In genomic region chr11:1299621-1300020, GRCh38 we compare ENCODE assay signal across 11 cellular contexts. TPM values are rescaled to one million over a fixed set of nuclear protein-coding genes. Genes with fewer than 3 reads are reported as not detected.
A peak's percentile ranks its signal among the peaks of the same experiment; 100 is the strongest.
DNase-seq lines count a peak whose midpoint lies in the region; ATAC-seq and TF ChIP-seq lines count a peak whose summit lies in the region.
"Had no signal": no experiment of that assay in that cellular context is flagged by ENCODE, and none has a peak within 500 bp of the region (broad histone marks: within the 10 kb centered on the region; RNA-seq: fewer than 3 reads in every experiment).

No MANE protein-coding gene starts in this region.

- H3K4me3 ChIP-seq in endodermal cell (ENCODE audit: low read length): no peak overlapping the region
- H3K4me3 ChIP-seq in neuronal stem cell (ENCODE audit: low read length in 2 of 2): no peak overlapping the region

- H3K27ac Mint-ChIP-seq in activated T-cell treated with anti-CD3 and anti-CD28 coated beads, Interleukin-2, amount 50 U/mL, for 24 hours: no peak overlapping the region
- H3K27ac Mint-ChIP-seq in activated T-cell treated with anti-CD3 and anti-CD28 coated beads, Interleukin-2, amount 50 U/mL, for 72 hours: no peak overlapping the region
- H3K27ac Mint-ChIP-seq in endodermal cell (no peak overlapping the region), type B pancreatic cell (peak overlapping the region; percentile 83)

- H4K8ac ChIP-seq in neuronal stem cell (ENCODE audit: low read depth, low read length): no peak overlapping the region

- no peak for ATAC-seq in activated T-cell treated with anti-CD3 and anti-CD28 coated beads, Interleukin-2, amount 50 U/mL, for 72 hours (replicated peaks in 1 of 2)
- no peak for ATAC-seq in GM18858 (IDR thresholded peaks at IDR 0.05; ENCODE audit: unreplicated experiment)
- no peak for ATAC-seq in HG03442 (IDR thresholded peaks at IDR 0.05; ENCODE audit: unreplicated experiment)

- peak overlapping the region; percentile 94 for H3K23ac ChIP-seq in neuronal stem cell (ENCODE audit: low read depth, low read length, poor library complexity)

- 89 to 91% methylated on average over 11 to 23 of the region's 23 CpGs for WGBS in endodermal cell (ENCODE audit: insufficient coverage in 1 of 2, insufficient read length in 1 of 2), 2 experiments
- WGBS in neuronal stem cell (ENCODE audit: extremely low coverage in 2 of 2, insufficient read length in 2 of 2, insufficient replicate concordance in 1 of 2), 2 donors: no CpG with 5 or more reads among the region's 23 CpGs

- peak; percentile 17 for DNase-seq in activated T-cell treated with anti-CD3 and anti-CD28 coated beads, Interleukin-2, amount 50 U/mL, for 24 hours
- DNase-seq in activated T-cell treated with anti-CD3 and anti-CD28 coated beads, Interleukin-2, amount 50 U/mL, for 72 hours: no peak
- peak; percentile 47 for DNase-seq in endodermal cell
- DNase-seq in neuronal stem cell (ENCODE audit: low spot score): no peak
- DNase-seq in type B pancreatic cell (ENCODE audit: extremely low spot score, unreplicated experiment): peak; percentile 68
- no peak for DNase-seq in stimulated activated CD4-positive, alpha-beta T cell treated with anti-CD3 and anti-CD28 coated beads, Interleukin-2, amount 100 ng/mL, for 48 hours
- DNase-seq: activated CD4-positive, CD25-positive, alpha-beta regulatory T cell; activated gamma-delta T cell; NCI-H1105 treated with DMSO at 0.1 percent for 48 hours had no signal

- H3K36me3 Mint-ChIP-seq in activated T-cell treated with anti-CD3 and anti-CD28 coated beads, Interleukin-2, amount 50 U/mL, for 24 hours (ENCODE audit: low read depth): peaks cover 50% of the 10 kb centered on the region
- peaks cover 0 to 2% of the 10 kb centered on the region in 2 donors for H3K36me3 Mint-ChIP-seq in activated T-cell treated with anti-CD3 and anti-CD28 coated beads, Interleukin-2, amount 50 U/mL, for 72 hours (ENCODE audit: insufficient read depth in 2 of 2)
- H3K36me3 Mint-ChIP-seq in endodermal cell (ENCODE audit: low read depth) (peaks cover 14% of the 10 kb centered on the region), type B pancreatic cell (peaks cover 5% of the 10 kb centered on the region)

- H2BK5ac ChIP-seq in neuronal stem cell (ENCODE audit: low read length): no peak overlapping the region

- peak overlapping the region; percentile 76 for H3K14ac ChIP-seq in neuronal stem cell (ENCODE audit: low read length)

- H3K36me3 ChIP-seq in endodermal cell (ENCODE audit: control insufficient read depth, insufficient read depth, low read length) (no peaks in the 10 kb centered on the region), neuronal stem cell (replicated peaks in 1 of 2; ENCODE audit: control insufficient read depth in 2 of 2, insufficient read depth in 2 of 2, low read length in 2 of 2) (peaks cover 2 to 22% of the 10 kb centered on the region in 2 donors)

- no peak overlapping the region for H2BK120ac ChIP-seq in neuronal stem cell (ENCODE audit: low read depth, low read length)

- H3K79me1 ChIP-seq in neuronal stem cell (ENCODE audit: low read depth, low read length): peaks cover 25% of the 10 kb centered on the region

- H3K4me1 ChIP-seq in endodermal cell (ENCODE audit: control insufficient read depth, insufficient read depth, low read length) (no peaks in the 10 kb centered on the region), neuronal stem cell (ENCODE audit: control insufficient read depth in 2 of 2, insufficient read depth in 1 of 2, low read depth in 1 of 2, low read length in 2 of 2) (peaks cover 2 to 11% of the 10 kb centered on the region in 2 donors)

- TF ChIP-seq CTCF in endodermal cell (conservative IDR thresholded peaks at IDR 0.05) (no peak), type B pancreatic cell (conservative IDR thresholded peaks at IDR 0.05) (no peak)

- H2BK15ac ChIP-seq in neuronal stem cell (ENCODE audit: low read length): no peak overlapping the region

- H3K9ac ChIP-seq in endodermal cell (ENCODE audit: extremely low read depth, low read length, poor library complexity, severe bottlenecking): no peak overlapping the region
- H3K9ac ChIP-seq in neuronal stem cell (ENCODE audit: low read depth, low read length, poor library complexity): peak overlapping the region; percentile 81

- H3K18ac ChIP-seq in neuronal stem cell (ENCODE audit: low read length): no peak overlapping the region

- no peak overlapping the region for H2AFZ ChIP-seq in neuronal stem cell (ENCODE audit: low read length)

- H3K4me2 ChIP-seq in neuronal stem cell (ENCODE audit: insufficient read depth, low read length, poor library complexity, severe bottlenecking): no peak overlapping the region

- H3K4me3 Mint-ChIP-seq in activated T-cell treated with anti-CD3 and anti-CD28 coated beads, Interleukin-2, amount 50 U/mL, for 24 hours: no peak overlapping the region
- no peak overlapping the region for H3K4me3 Mint-ChIP-seq in activated T-cell treated with anti-CD3 and anti-CD28 coated beads, Interleukin-2, amount 50 U/mL, for 72 hours
- H3K4me3 Mint-ChIP-seq in endodermal cell (no peak overlapping the region), type B pancreatic cell (no peak overlapping the region)

- no peak overlapping the region for H4K91ac ChIP-seq in neuronal stem cell (ENCODE audit: low read depth, low read length, poor library complexity)

- no peaks in the 10 kb centered on the region for H3K27me3 Mint-ChIP-seq in activated T-cell treated with anti-CD3 and anti-CD28 coated beads, Interleukin-2, amount 50 U/mL, for 24 hours
- H3K27me3 Mint-ChIP-seq in activated T-cell treated with anti-CD3 and anti-CD28 coated beads, Interleukin-2, amount 50 U/mL, for 72 hours (ENCODE audit: low read depth): no peaks in the 10 kb centered on the region
- H3K27me3 Mint-ChIP-seq in endodermal cell (ENCODE audit: insufficient read depth): no peaks in the 10 kb centered on the region
- H3K27me3 Mint-ChIP-seq in type B pancreatic cell: no peaks in the 10 kb centered on the region

- H3K4me1 Mint-ChIP-seq in activated T-cell treated with anti-CD3 and anti-CD28 coated beads, Interleukin-2, amount 50 U/mL, for 24 hours (ENCODE audit: low read depth): peaks cover 32% of the 10 kb centered on the region
- peaks cover 4% of the 10 kb centered on the region for H3K4me1 Mint-ChIP-seq in activated T-cell treated with anti-CD3 and anti-CD28 coated beads, Interleukin-2, amount 50 U/mL, for 72 hours (ENCODE audit: low read depth)
- H3K4me1 Mint-ChIP-seq in endodermal cell (peaks cover 11% of the 10 kb centered on the region), type B pancreatic cell (ENCODE audit: unreplicated experiment) (peaks cover 35% of the 10 kb centered on the region)

- H3K4ac ChIP-seq in neuronal stem cell (ENCODE audit: low read length): no peak overlapping the region

- H3K27ac ChIP-seq in endodermal cell (ENCODE audit: low read depth, low read length) (no peak overlapping the region), neuronal stem cell (replicated peaks; ENCODE audit: low read length) (no peak overlapping the region)

- H3K9me3 ChIP-seq in endodermal cell (ENCODE audit: control insufficient read depth, low read length) (no peaks in the 10 kb centered on the region), neuronal stem cell (replicated peaks in 1 of 2; ENCODE audit: control insufficient read depth in 2 of 2, insufficient read depth in 1 of 2, low read depth in 1 of 2, low read length in 2 of 2) (no peaks in the 10 kb centered on the region)

- H3K9me3 Mint-ChIP-seq in activated T-cell treated with anti-CD3 and anti-CD28 coated beads, Interleukin-2, amount 50 U/mL, for 24 hours: no peaks in the 10 kb centered on the region
- no peaks in the 10 kb centered on the region for H3K9me3 Mint-ChIP-seq in activated T-cell treated with anti-CD3 and anti-CD28 coated beads, Interleukin-2, amount 50 U/mL, for 72 hours
- H3K9me3 Mint-ChIP-seq in endodermal cell (no peaks in the 10 kb centered on the region), type B pancreatic cell (no peaks in the 10 kb centered on the region)

- H2AK5ac ChIP-seq in neuronal stem cell (ENCODE audit: low read depth, low read length): no peak overlapping the region

- no peak overlapping the region for H2BK12ac ChIP-seq in neuronal stem cell (ENCODE audit: low read length)

- no peaks in the 10 kb centered on the region for H3K27me3 ChIP-seq in endodermal cell (ENCODE audit: control insufficient read depth, insufficient read depth, low read length, poor library complexity, severe bottlenecking)
- H3K27me3 ChIP-seq in neuronal stem cell (ENCODE audit: control insufficient read depth in 3 of 3, insufficient read depth in 3 of 3, low read depth in 1 of 3, low read length in 3 of 3): no peaks in the 10 kb centered on the region

RNA-seq across cellular contexts. Expression of gene TOLLIP, which starts 9.8 kb away (rescaled TPM):
- total RNA-seq in activated T-cell treated with anti-CD3 and anti-CD28 coated beads, Interleukin-2, amount 50 U/mL, for 72 hours: 10 to 100 TPM; 32.9 to 34.1 TPM
- total RNA-seq in endodermal cell (10 to 100 TPM; 34.3 to 37.4 TPM), type B pancreatic cell (ENCODE audit: low replicate concordance) (49.2 and 65.1 TPM in 2 replicates)
- 21.1 TPM for polyA plus RNA-seq in endodermal cell (2013, experiment 1 of 2)
- 19.8 TPM for polyA plus RNA-seq in endodermal cell (2013, experiment 2 of 2)
- polyA plus RNA-seq in neuronal stem cell (2013, experiment 1 of 2): 16.5 TPM
- 15.3 TPM for polyA plus RNA-seq in neuronal stem cell (2013, experiment 2 of 2)

Comparison
In these comparisons a context has a peak if more than half of its experiments do, and no peak if none do; other contexts are left out.
1. DNase-seq: peak in activated T-cell treated with anti-CD3 and anti-CD28 coated beads, Interleukin-2, amount 50 U/mL, for 24 hours (single experiment), endodermal cell (single experiment) and type B pancreatic cell (single experiment); none in activated T-cell treated with anti-CD3 and anti-CD28 coated beads, Interleukin-2, amount 50 U/mL, for 72 hours (0 of 2), neuronal stem cell (single experiment) and stimulated activated CD4-positive, alpha-beta T cell treated with anti-CD3 and anti-CD28 coated beads, Interleukin-2, amount 100 ng/mL, for 48 hours (0 of 2).